ENCODE assay signal across 14 cellular contexts in the genomic region with DNA sequence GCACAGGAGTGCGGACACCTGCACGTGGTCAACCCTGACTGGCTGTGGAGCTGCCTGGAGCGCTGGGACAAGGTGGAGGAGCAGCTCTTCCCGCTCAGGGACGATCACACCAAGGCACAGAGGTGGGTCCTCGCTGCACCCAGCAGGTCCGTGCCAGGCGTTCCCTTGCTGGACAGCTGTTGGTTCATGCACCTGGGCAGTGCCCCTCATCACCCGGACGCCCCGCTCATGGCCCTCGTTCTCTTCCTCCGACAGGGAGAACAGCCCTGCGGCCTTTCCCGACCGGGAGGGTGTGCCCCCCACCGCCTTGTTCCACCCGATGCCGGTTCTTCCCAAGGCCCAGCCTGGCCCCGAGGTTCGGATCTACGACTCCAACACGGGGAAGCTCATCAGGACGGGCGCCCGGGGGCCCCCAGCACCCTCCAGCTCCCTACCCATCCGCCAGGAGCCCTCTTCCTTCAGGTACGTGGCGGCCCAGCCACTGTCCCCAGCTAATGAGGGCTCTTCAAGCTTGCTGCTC. TPM values are rescaled to one million over a fixed set of nuclear protein-coding genes. Genes with fewer than 3 reads are reported as not detected.
DNase-seq lines count a peak whose midpoint lies in the region; ATAC-seq and TF ChIP-seq lines count a peak whose summit lies in the region.
"Had no signal": no experiment of that assay in that cellular context is flagged by ENCODE, and none has a peak within 500 bp of the region (broad histone marks: within the 10 kb centered on the region; RNA-seq: fewer than 3 reads in every experiment).

No MANE protein-coding gene starts in this region.

- H2BK15ac ChIP-seq in IMR-90 (ENCODE audit: low read depth, low read length): no peak overlapping the region

- no peak for DNase-seq in IMR-90
- DNase-seq in T-helper 17 cell: no peak
- DNase-seq in lower lobe of right lung: peak; percentile 37
- peak in 1 of 2 donors; percentile 78 for DNase-seq in upper lobe of left lung
- DNase-seq in psoas muscle: no peak
- DNase-seq: Calu3, DMS 273 treated with DMSO at 0.1 percent for 48 hours, GDM1, H9 had no signal

- H3K56ac ChIP-seq in IMR-90 (ENCODE audit: extremely low read depth, insufficient read depth, low read length): no peak overlapping the region

- TF ChIP-seq POLR2A in IMR-90 (IDR thresholded peaks at IDR 0.05; ENCODE audit: low read depth, low read length) (no peak), upper lobe of left lung (IDR thresholded peaks at IDR 0.05) (no peak)

- H3K4me2 ChIP-seq in IMR-90 (ENCODE audit: low read depth, low read length): no peak overlapping the region
- H3K4me2 ChIP-seq: BLaER1 treated with 17β-estradiol and CSF1 and Interleukin-3, amounts not matched to agents 10 nM and 100 nM had no signal

- no peak overlapping the region for H2BK20ac ChIP-seq in IMR-90 (ENCODE audit: low read depth, low read length)

- H3K4me1 ChIP-seq in IMR-90 (ENCODE audit: control insufficient read depth, insufficient read depth, low read length) (no peaks in the 10 kb centered on the region), lower lobe of right lung (no peaks in the 10 kb centered on the region), upper lobe of left lung (no peaks in the 10 kb centered on the region), psoas muscle (peaks cover 3% of the 10 kb centered on the region)

- H2BK120ac ChIP-seq in IMR-90 (ENCODE audit: low read depth, low read length): no peak overlapping the region

- TF ChIP-seq CTCF in IMR-90 (conservative IDR thresholded peaks at IDR 0.05; ENCODE audit: low read depth, low read length): no peak
- TF ChIP-seq CTCF in lower lobe of right lung (IDR thresholded peaks at IDR 0.05): no peak
- TF ChIP-seq CTCF in upper lobe of left lung (IDR thresholded peaks at IDR 0.05): no peak
- TF ChIP-seq CTCF in psoas muscle (IDR thresholded peaks at IDR 0.05): no peak

- H2BK5ac ChIP-seq in IMR-90 (ENCODE audit: low read depth, low read length, poor library complexity, severe bottlenecking): no peak overlapping the region

- CTCF ChIA-PET in IMR-90 (lab: Yijun Ruan, JAX): no interaction called here

- no peak overlapping the region for H3K18ac ChIP-seq in IMR-90 (ENCODE audit: low read depth, low read length)

- POLR2A ChIA-PET in IMR-90 (lab: Charles Lee; ENCODE audit: unreplicated experiment): no interaction called here

- BruUV-seq in IMR-90 (replicated peaks; lab: Mats Ljungman, UMichigan): no TSS peak

- intact Hi-C loops in IMR-90 (cut with micrococcal nuclease): no loop called here
- intact Hi-C loops in lower lobe of right lung (cut with DNase I): no loop called here
- intact Hi-C loops in psoas muscle (cut with DNase I): no loop called here

- TF ChIP-seq RAD21 in IMR-90 (IDR thresholded peaks at IDR 0.05; ENCODE audit: low read length): no peak

- H3K27ac ChIP-seq in IMR-90 (ENCODE audit: insufficient read depth, low read length) (no peak overlapping the region), lower lobe of right lung (no peak overlapping the region), upper lobe of left lung (no peak overlapping the region), psoas muscle (no peak overlapping the region)
- H3K27ac ChIP-seq: BLaER1 treated with 17β-estradiol and CSF1 and Interleukin-3, amounts not matched to agents 10 nM and 100 nM had no signal

- H3K4me3 ChIP-seq in IMR-90 (ENCODE audit: insufficient read depth, low read depth, low read length) (no peak overlapping the region), lower lobe of right lung (no peak overlapping the region), upper lobe of left lung (no peak overlapping the region), psoas muscle (no peak overlapping the region)
- H3K4me3 ChIP-seq: BLaER1 treated with 17β-estradiol and CSF1 and Interleukin-3, amounts not matched to agents 10 nM and 100 nM had no signal

- H3K14ac ChIP-seq in IMR-90 (replicated peaks; ENCODE audit: low read depth, low read length): no peak overlapping the region

- H3K4ac ChIP-seq in IMR-90 (ENCODE audit: low read depth, low read length): no peak overlapping the region

- H4K5ac ChIP-seq in IMR-90 (ENCODE audit: low read depth, low read length): no peak overlapping the region

- H4K91ac ChIP-seq in IMR-90 (ENCODE audit: insufficient read depth, low read depth, low read length): no peak overlapping the region

- peaks cover 61% of the 10 kb centered on the region for H3K36me3 ChIP-seq in IMR-90 (ENCODE audit: control insufficient read depth, insufficient read depth, low read length)
- H3K36me3 ChIP-seq in lower lobe of right lung: peaks cover 95% of the 10 kb centered on the region
- peaks cover 21 to 93% (median 72%) of the 10 kb centered on the region in 4 donors for H3K36me3 ChIP-seq in upper lobe of left lung
- H3K36me3 ChIP-seq in psoas muscle (ENCODE audit: insufficient read depth in 1 of 2, low read depth in 1 of 2): peaks cover 0 to 61% of the 10 kb centered on the region in 2 donors

- dilution Hi-C loops in IMR-90 (cut with HindIII; ENCODE audit: low sequenced_read_pairs, unreplicated experiment): no loop called here

- in situ Hi-C loops in IMR-90 (cut with MboI; ENCODE audit: low sequenced_read_pairs): no loop called here

- H3K4me3 Mint-ChIP-seq in T-helper 17 cell: no peak overlapping the region
- H3K4me3 Mint-ChIP-seq: B cell; CD8-positive, alpha-beta T cell; H9 had no signal

- H3K23ac ChIP-seq in IMR-90 (ENCODE audit: low read depth, low read length): no peak overlapping the region

- peaks cover 2% of the 10 kb centered on the region; the same call in 1 of the 2 replicates for H3K9me3 ChIP-seq in IMR-90 (ENCODE audit: control insufficient read depth, insufficient read depth, low read length)
- no peaks in the 10 kb centered on the region for H3K9me3 ChIP-seq in T-helper 17 cell (ENCODE audit: control insufficient read depth, low read length, poor library complexity, severe bottlenecking)
- H3K9me3 ChIP-seq in lower lobe of right lung: no peaks in the 10 kb centered on the region
- no peaks in the 10 kb centered on the region for H3K9me3 ChIP-seq in upper lobe of left lung
- H3K9me3 ChIP-seq in psoas muscle: no peaks in the 10 kb centered on the region
- H3K9me3 ChIP-seq: BLaER1 treated with 17β-estradiol and CSF1 and Interleukin-3, amounts not matched to agents 10 nM and 100 nM had no signal

- H3K27me3 ChIP-seq in IMR-90 (ENCODE audit: control insufficient read depth, insufficient read depth, low read length) (no peaks in the 10 kb centered on the region), lower lobe of right lung (ENCODE audit: low read depth) (no peaks in the 10 kb centered on the region), upper lobe of left lung (no peaks in the 10 kb centered on the region), psoas muscle (ENCODE audit: insufficient read depth in 3 of 3, low read length in 2 of 3) (no peaks in the 10 kb centered on the region)
- H3K27me3 ChIP-seq: BLaER1 treated with 17β-estradiol and CSF1 and Interleukin-3, amounts not matched to agents 10 nM and 100 nM had no signal

- H3K4me1 Mint-ChIP-seq in T-helper 17 cell: no peaks in the 10 kb centered on the region
- H3K4me1 Mint-ChIP-seq: B cell, H9 had no signal

- H3K27me3 Mint-ChIP-seq in T-helper 17 cell: no peaks in the 10 kb centered on the region
- H3K27me3 Mint-ChIP-seq: B cell had no signal

- peaks cover 7 to 28% of the 10 kb centered on the region in 2 experiments for H3K79me1 ChIP-seq in IMR-90 (ENCODE audit: low read depth in 1 of 2, low read length in 2 of 2)

- WGBS in IMR-90 (ENCODE audit: extremely low coverage in 2 of 2, insufficient read length in 1 of 2), 2 experiments: 99% methylated on average over 22 of the region's 29 CpGs; no CpG with 5 or more reads in 1 of the 2 experiments
- 95 to 97% methylated on average over 17 to 19 of the region's 29 CpGs for WGBS in upper lobe of left lung, 2 donors
- 95 to 96% (median 96%) methylated on average over 26 to 29 of the region's 29 CpGs for WGBS in psoas muscle, 3 donors

- no peak overlapping the region for H2AFZ ChIP-seq in IMR-90 (replicated peaks; ENCODE audit: low read length, poor library complexity)

- peaks cover 13% of the 10 kb centered on the region for H3K36me3 Mint-ChIP-seq in T-helper 17 cell (ENCODE audit: low read depth)

- H4K20me1 ChIP-seq in IMR-90 (ENCODE audit: insufficient read depth, low read length): no peaks in the 10 kb centered on the region

- ATAC-seq in IMR-90 (ENCODE audit: low read depth): no peak
- ATAC-seq in T-helper 17 cell: no peak
- peak in 1 of 2 donors; percentile 6 for ATAC-seq in lower lobe of right lung
- peak; percentile 5 to 16 for ATAC-seq in upper lobe of left lung (ENCODE audit: low FRiP score in 2 of 2)
- ATAC-seq in psoas muscle: no peak
- no peak for ATAC-seq in GM18909 (IDR thresholded peaks at IDR 0.05; ENCODE audit: poor library complexity, unreplicated experiment)
- no peak for ATAC-seq in GM21576 (IDR thresholded peaks at IDR 0.05; ENCODE audit: unreplicated experiment)
- ATAC-seq: CD8-positive, alpha-beta T cell had no signal

- peak overlapping the region; percentile 28 for H2AK9ac ChIP-seq in IMR-90 (replicated peaks; ENCODE audit: low read depth, low read length, poor library complexity)

- no peaks in the 10 kb centered on the region; the same call in 1 of the 2 replicates for H3K9me1 ChIP-seq in IMR-90 (ENCODE audit: insufficient read depth, low read length)

- no peak overlapping the region for H2AK5ac ChIP-seq in IMR-90 (ENCODE audit: low read depth, low read length)

- H4K8ac ChIP-seq in IMR-90 (ENCODE audit: low read depth in 2 of 2, low read length in 2 of 2): no peak overlapping the region

- peak overlapping the region; percentile 5 for H3K27ac Mint-ChIP-seq in T-helper 17 cell
- H3K27ac Mint-ChIP-seq: B cell; CD8-positive, alpha-beta T cell; H9 had no signal

- TF ChIP-seq EP300 in upper lobe of left lung (IDR thresholded peaks at IDR 0.05): no peak

- H3K9ac ChIP-seq in IMR-90 (ENCODE audit: low read depth, low read length): no peak overlapping the region
- H3K9ac ChIP-seq: BLaER1 treated with 17β-estradiol and CSF1 and Interleukin-3, amounts not matched to agents 10 nM and 100 nM had no signal

TF ChIP-seq in IMR-90, 13 proteins besides CTCF, POLR2A, EP300 and RAD21 (continues in another document):
- no peak for TF ChIP-seq CHD1 (IDR thresholded peaks at IDR 0.05; ENCODE audit: low read depth, low read length)
- no peak for TF ChIP-seq MAZ (IDR thresholded peaks at IDR 0.05; ENCODE audit: borderline replicate concordance, low read depth, low read length)
- no peak for TF ChIP-seq MXI1 (IDR thresholded peaks at IDR 0.05; ENCODE audit: borderline replicate concordance, low read depth, low read length)
- TF ChIP-seq NFE2L2 (IDR thresholded peaks at IDR 0.05; ENCODE audit: low read depth, low read length): no peak
- TF ChIP-seq CEBPB (IDR thresholded peaks at IDR 0.05; ENCODE audit: low read depth, low read length): no peak

RNA-seq across cellular contexts. Expression of gene CTDP1, which starts 38.0 kb away (rescaled TPM):
- total RNA-seq in IMR-90 (2012; rRNA removed) (17.5 and 17.6 TPM in 2 replicates), T-helper 17 cell (10 to 100 TPM; 61.0 to 65.1 TPM), lower lobe of right lung (25.2 TPM), upper lobe of left lung (10 to 100 TPM; 21.3 to 44.7 (median 29.7) TPM), psoas muscle (10 to 100 TPM in 2 of 4 donors, 1 to 10 TPM in 2; 7.6 to 21.6 (median 12.6) TPM)
- polyA plus RNA-seq in IMR-90 (2012; rRNA removed) (13.4 and 14.5 TPM in 2 replicates), psoas muscle (10 to 100 TPM; 10.7 to 17.6 (median 12.4) TPM)
- polyA plus RNA-seq in IMR-90 (2012; cell fraction: cytosol; rRNA removed): 10.6 and 13.3 TPM in 2 replicates
- polyA plus RNA-seq in IMR-90 (2012; cell fraction: nucleus; rRNA removed; ENCODE audit: low replicate concordance): 23.9 and 32.2 TPM in 2 replicates

Comparison
In these comparisons a context has a peak if more than half of its experiments do, and no peak if none do; other contexts are left out.
1. ATAC-seq: peak in upper lobe of left lung (2 of 2); none in IMR-90 (single experiment), T-helper 17 cell (single experiment), psoas muscle (0 of 4), GM18909 (single experiment) and GM21576 (single experiment).